Comparison of ENCODE assay signal across 8 cellular contexts in genomic region chr4:80138556-80139538, GRCh38. TPM values are rescaled to one million over a fixed set of nuclear protein-coding genes. Genes with fewer than 3 reads are reported as not detected.
DNase-seq lines count a peak whose midpoint lies in the region; ATAC-seq and TF ChIP-seq lines count a peak whose summit lies in the region.

No MANE protein-coding gene starts in this region.

- no peak overlapping the region for H3K4me3 ChIP-seq in breast epithelium
- no peak overlapping the region for H3K4me3 ChIP-seq in smooth muscle cell

- H3K79me2 ChIP-seq in smooth muscle cell (ENCODE audit: low read depth) = no peaks in the 10 kb centered on the region

- H4K20me1 ChIP-seq in smooth muscle cell (ENCODE audit: low read depth) = no peaks in the 10 kb centered on the region

- no TSS peak for BruUV-seq in MCF 10A (replicated peaks; lab: Mats Ljungman, UMichigan)

- H3K4me1 Mint-ChIP-seq in MCF 10A (ENCODE audit: insufficient read depth, unreplicated experiment) (peaks cover 30% of the 10 kb centered on the region), immature natural killer cell (peaks cover 11 to 24% of the 10 kb centered on the region in 2 donors)

- H3K4me1 ChIP-seq in breast epithelium (no peaks in the 10 kb centered on the region), smooth muscle cell (ENCODE audit: low read depth) (no peaks in the 10 kb centered on the region)

- H3K9me3 ChIP-seq in breast epithelium = no peaks in the 10 kb centered on the region
- no peaks in the 10 kb centered on the region for H3K9me3 ChIP-seq in smooth muscle cell (replicated peaks; ENCODE audit: low read depth)

- CTCF ChIA-PET in MCF 10A (lab: Yijun Ruan, JAX) = interaction anchor here (0.8 to 1.0 kb wide), 2 partner anchors 13 kb away, joined by 3 to 5 read pairs; no protein-coding TSS in a partner anchor

- no peak overlapping the region for H3K4me3 Mint-ChIP-seq in MCF 10A (ENCODE audit: unreplicated experiment)
- H3K4me3 Mint-ChIP-seq in immature natural killer cell = peak overlapping the region in 1 of 5 donors; percentile 5

- TF ChIP-seq POLR2A in breast epithelium (IDR thresholded peaks at IDR 0.05) = no peak

- no peak overlapping the region for H3K9ac ChIP-seq in smooth muscle cell (ENCODE audit: low read depth)

- intact Hi-C loops in MCF 10A (cut with micrococcal nuclease) (no loop called here), breast epithelium (cut with DNase I; ENCODE audit: low total_unique reads) (no loop called here), Right ventricle myocardium inferior (cut with DNase I) (no loop called here)

- no peak overlapping the region for H2AFZ ChIP-seq in smooth muscle cell (ENCODE audit: low read depth)

- H3K27me3 Mint-ChIP-seq in MCF 10A (ENCODE audit: insufficient read depth, unreplicated experiment) (no peaks in the 10 kb centered on the region), immature natural killer cell (ENCODE audit: low read depth in 3 of 3) (peaks cover 0 to 3% (median 0%) of the 10 kb centered on the region in 3 donors)

- H3K27ac Mint-ChIP-seq in MCF 10A (ENCODE audit: low read depth, unreplicated experiment) (no peak overlapping the region), immature natural killer cell (peak overlapping the region in 1 of 6 donors; percentile 68)

- no peaks in the 10 kb centered on the region for H3F3A ChIP-seq in smooth muscle cell (ENCODE audit: low read depth)

- H3K4me2 ChIP-seq in smooth muscle cell = no peak overlapping the region

- 99% methylated on average over 2 of the region's 2 CpGs for WGBS in smooth muscle cell (ENCODE audit: low lambda C conversion rate)

- POLR2A ChIA-PET in MCF 10A (lab: Yijun Ruan, JAX) = interaction anchor here (1.0 to 1.8 kb wide), 2 partner anchors 9 to 16 kb away, joined by 3 to 12 read pairs; no protein-coding TSS in a partner anchor

- TF ChIP-seq CTCF in MCF 10A (IDR thresholded peaks at IDR 0.05; ENCODE audit: unreplicated experiment) (no peak), breast epithelium (IDR thresholded peaks at IDR 0.05) (no peak), smooth muscle cell (IDR thresholded peaks at IDR 0.05; ENCODE audit: borderline replicate concordance, insufficient read depth, poor library complexity, severe bottlenecking) (no peak)

- DNase-seq in MCF 10A (ENCODE audit: unreplicated experiment) (peak; percentile 56), breast epithelium (ENCODE audit: low spot score in 2 of 2) (no peak), immature natural killer cell (peak in 2 of 3 donors; percentile 14 to 21), smooth muscle cell (lab: John Stamatoyannopoulos, UW; ENCODE audit: unreplicated experiment) (no peak), Right ventricle myocardium inferior (ENCODE audit: missing footprints) (no peak), DMS 273 (lab: John Stamatoyannopoulos, UW; ENCODE audit: unreplicated experiment) (no peak)
- peak; percentile 38 to 46 for DNase-seq in activated CD4-positive, alpha-beta T cell treated with anti-CD3 and anti-CD28 coated beads, Interleukin-2, amount 50 U/mL, for 4 hours

- H3K27me3 ChIP-seq in breast epithelium = no peaks in the 10 kb centered on the region
- H3K27me3 ChIP-seq in smooth muscle cell (ENCODE audit: low read depth) = no peaks in the 10 kb centered on the region

- H3K27ac ChIP-seq in breast epithelium = no peak overlapping the region
- H3K27ac ChIP-seq in smooth muscle cell (ENCODE audit: low read depth) = no peak overlapping the region

- no peaks in the 10 kb centered on the region for H3K36me3 ChIP-seq in breast epithelium
- no peaks in the 10 kb centered on the region for H3K36me3 ChIP-seq in smooth muscle cell (ENCODE audit: low read depth)

- H3K9me3 Mint-ChIP-seq in MCF 10A (ENCODE audit: unreplicated experiment) = no peaks in the 10 kb centered on the region
- no peaks in the 10 kb centered on the region for H3K9me3 Mint-ChIP-seq in immature natural killer cell

- ATAC-seq in HG03442 (IDR thresholded peaks at IDR 0.05; ENCODE audit: unreplicated experiment) = peak; percentile 98
- no peak for ATAC-seq in Right ventricle myocardium inferior

- H3K36me3 Mint-ChIP-seq in MCF 10A (ENCODE audit: insufficient read depth, unreplicated experiment) = no peaks in the 10 kb centered on the region
- H3K36me3 Mint-ChIP-seq in immature natural killer cell = no peaks in the 10 kb centered on the region

RNA-seq across cellular contexts. Expression of gene PRDM8, which starts 58.5 kb away (rescaled TPM):
- total RNA-seq in MCF 10A (2022) = 4.8 and 4.9 TPM in 2 replicates
- 1 to 10 TPM; 1.2 to 7.0 (median 5.9) TPM for total RNA-seq in breast epithelium
- 1 to 10 TPM; 1.6 to 2.7 (median 1.9) TPM for polyA plus RNA-seq in immature natural killer cell
- 0.09 and 0.36 TPM in 2 replicates for total RNA-seq in smooth muscle cell
- polyA plus RNA-seq in smooth muscle cell = 0.15 and 0.25 TPM in 2 replicates
- 1.2 TPM for total RNA-seq in Right ventricle myocardium inferior

Comparison
In these comparisons a context has a peak if more than half of its experiments do, and no peak if none do; other contexts are left out.
1. DNase-seq: peak in MCF 10A (single experiment), activated CD4-positive, alpha-beta T cell treated with anti-CD3 and anti-CD28 coated beads, Interleukin-2, amount 50 U/mL, for 4 hours (2 of 2) and immature natural killer cell (2 of 3); none in breast epithelium (0 of 2), smooth muscle cell (single experiment), Right ventricle myocardium inferior (single experiment) and DMS 273 (single experiment).